In genomic region chr6:31722173-31722572, GRCh38 we compare ENCODE assay signal across 16 cellular contexts. TPM values are rescaled to one million over a fixed set of nuclear protein-coding genes. Genes with fewer than 3 reads are reported as not detected.
DNase-seq lines count a peak whose midpoint lies in the region; ATAC-seq and TF ChIP-seq lines count a peak whose summit lies in the region.
"Had no signal": no experiment of that assay in that cellular context is flagged by ENCODE, and none has a peak within 500 bp of the region (broad histone marks: within the 10 kb centered on the region; RNA-seq: fewer than 3 reads in every experiment).

No MANE protein-coding gene starts in this region.

- peaks cover 30% of the 10 kb centered on the region for H4K20me1 ChIP-seq in BLaER1
- peaks cover 0 to 4% (median 0%) of the 10 kb centered on the region in 11 experiments; a peak in 2 of 22 replicates for H4K20me1 ChIP-seq in BLaER1 treated with 17β-estradiol and CSF1 and Interleukin-3, amounts not matched to agents 10 nM and 100 nM

- no peak for ATAC-seq in GM21786 (IDR thresholded peaks at IDR 0.05; ENCODE audit: unreplicated experiment)
- ATAC-seq in HG03139 (IDR thresholded peaks at IDR 0.05; ENCODE audit: unreplicated experiment) = no peak
- no peak for ATAC-seq in GM18861 (IDR thresholded peaks at IDR 0.05; ENCODE audit: unreplicated experiment)
- ATAC-seq: A549 had no signal

- no peak overlapping the region for H3K4me3 ChIP-seq in BLaER1
- H3K4me3 ChIP-seq in BLaER1 treated with 17β-estradiol and CSF1 and Interleukin-3, amounts not matched to agents 10 nM and 100 nM = no peak overlapping the region
- H3K4me3 ChIP-seq in esophagus squamous epithelium = no peak overlapping the region
- H3K4me3 ChIP-seq: A549 had no signal

- no peak for TF ChIP-seq POLR2A in esophagus squamous epithelium (IDR thresholded peaks at IDR 0.05)

- peaks cover 8% of the 10 kb centered on the region for H3K4me1 Mint-ChIP-seq in neural crest cell

- peaks cover 3% of the 10 kb centered on the region for H3K27me3 Mint-ChIP-seq in neural crest cell (ENCODE audit: low read depth)
- H3K27me3 Mint-ChIP-seq: CD4-positive, CD25-positive, alpha-beta regulatory T cell had no signal

- H3K4me3 Mint-ChIP-seq in neural crest cell = peak overlapping the region; percentile 59
- H3K4me3 Mint-ChIP-seq: CD4-positive, CD25-positive, alpha-beta regulatory T cell; HFFc6 had no signal

- no peak for TF ChIP-seq CTCF in esophagus squamous epithelium (IDR thresholded peaks at IDR 0.05)
- no peak for TF ChIP-seq CTCF in neural crest cell (conservative IDR thresholded peaks at IDR 0.05)

- no peak overlapping the region for H3K9ac ChIP-seq in BLaER1
- H3K9ac ChIP-seq in BLaER1 treated with 17β-estradiol and CSF1 and Interleukin-3, amounts not matched to agents 10 nM and 100 nM = no peak overlapping the region; a peak in 2 of 22 replicates

- H3K36me3 Mint-ChIP-seq in neural crest cell (ENCODE audit: low read depth) = peaks cover 22% of the 10 kb centered on the region

- H3K4me1 ChIP-seq in BLaER1 (peaks cover 60% of the 10 kb centered on the region), esophagus squamous epithelium (peaks cover 10 to 74% (median 22%) of the 10 kb centered on the region in 3 donors)
- H3K4me1 ChIP-seq in BLaER1 treated with 17β-estradiol and CSF1 and Interleukin-3, amounts not matched to agents 10 nM and 100 nM = peaks cover 41 to 65% (median 57%) of the 10 kb centered on the region in 10 experiments
- H3K4me1 ChIP-seq: A549 had no signal

- WGBS in esophagus squamous epithelium, 2 donors = 78 to 89% methylated on average over 1 to 2 of the region's 3 CpGs

- H3K36me3 ChIP-seq in BLaER1 (peaks cover 26% of the 10 kb centered on the region), esophagus squamous epithelium (peaks cover 0 to 12% (median 0%) of the 10 kb centered on the region in 3 donors)
- H3K36me3 ChIP-seq in BLaER1 treated with 17β-estradiol and CSF1 and Interleukin-3, amounts not matched to agents 10 nM and 100 nM = peaks cover 0 to 28% (median 17%) of the 10 kb centered on the region in 11 experiments; a peak in 16 of 22 replicates

- peak overlapping the region; percentile 99; the same call in 1 of the 2 replicates for H3K4me2 ChIP-seq in BLaER1
- peak overlapping the region in 9 of 11 experiments; percentile 26 to 99 (median 98); a peak in 16 of 22 replicates for H3K4me2 ChIP-seq in BLaER1 treated with 17β-estradiol and CSF1 and Interleukin-3, amounts not matched to agents 10 nM and 100 nM
- H3K4me2 ChIP-seq: A549 had no signal

- H3K27me3 ChIP-seq in BLaER1 = no peaks in the 10 kb centered on the region
- H3K27me3 ChIP-seq in BLaER1 treated with 17β-estradiol and CSF1 and Interleukin-3, amounts not matched to agents 10 nM and 100 nM = no peaks in the 10 kb centered on the region
- no peaks in the 10 kb centered on the region for H3K27me3 ChIP-seq in esophagus squamous epithelium

- no peaks in the 10 kb centered on the region for H3K9me3 Mint-ChIP-seq in neural crest cell
- H3K9me3 Mint-ChIP-seq: HFFc6 had no signal

- H3K27ac ChIP-seq in BLaER1 (no peak overlapping the region), esophagus squamous epithelium (peak overlapping the region in 3 of 4 donors; percentile 20 to 94 (median 62))
- peak overlapping the region in 3 of 11 experiments; percentile 42 to 75 (median 64); a peak in 5 of 22 replicates for H3K27ac ChIP-seq in BLaER1 treated with 17β-estradiol and CSF1 and Interleukin-3, amounts not matched to agents 10 nM and 100 nM
- H3K27ac ChIP-seq: A549 had no signal

- no peaks in the 10 kb centered on the region for H3K9me3 ChIP-seq in BLaER1
- no peaks in the 10 kb centered on the region for H3K9me3 ChIP-seq in BLaER1 treated with 17β-estradiol and CSF1 and Interleukin-3, amounts not matched to agents 10 nM and 100 nM (replicated peaks in 1 of 11)
- no peaks in the 10 kb centered on the region for H3K9me3 ChIP-seq in esophagus squamous epithelium
- H3K9me3 ChIP-seq: A549 had no signal

- DNase-seq in esophagus squamous epithelium (lab: John Stamatoyannopoulos, UW) (no peak), neural crest cell (ENCODE audit: low read depth, low spot score) (no peak), cerebellar cortex (ENCODE audit: low spot score) (no peak)
- DNase-seq: CD4-positive, CD25-positive, alpha-beta regulatory T cell; DMS53; GF-D8; HCEC 1CT; HFFc6; IMR-90 had no signal

- H3K27ac Mint-ChIP-seq in neural crest cell (ENCODE audit: unreplicated experiment) = no peak overlapping the region
- H3K27ac Mint-ChIP-seq: CD4-positive, CD25-positive, alpha-beta regulatory T cell; HFFc6 had no signal

- intact Hi-C loops in esophagus squamous epithelium (cut with DNase I) = no loop called here

RNA-seq across cellular contexts. Expression of gene LY6G6C, which starts 0.6 kb away (rescaled TPM):
- total RNA-seq in esophagus squamous epithelium = 10 to 100 TPM in 1 of 4 donors, 1 to 10 TPM in 2, under 1 TPM in 1; 0.53 to 14.6 (median 2.4) TPM
- total RNA-seq in neural crest cell = 1.2 TPM in 2 replicates
- total RNA-seq: CD4-positive, CD25-positive, alpha-beta regulatory T cell; H4; HFFc6; IMR-90 had no signal

RNA-seq across cellular contexts. Expression of gene MPIG6B, which starts 1.0 kb away (rescaled TPM):
- total RNA-seq in esophagus squamous epithelium (1 to 10 TPM in 1 of 4 donors, under 1 TPM in 3; 0.12 to 1.4 (median 0.73) TPM), neural crest cell (not detected in 2 replicates)
- total RNA-seq: H4, HFFc6, IMR-90 had no signal

RNA-seq across cellular contexts. Expression of gene DDAH2, which starts 6.9 kb away (rescaled TPM):
- total RNA-seq in esophagus squamous epithelium = 10 to 100 TPM; 16.4 to 59.3 (median 28.2) TPM
- 186 and 194 TPM in 2 replicates for total RNA-seq in neural crest cell

RNA-seq across cellular contexts. Expression of gene LY6G6D, which starts 7.0 kb away (rescaled TPM):
- total RNA-seq in esophagus squamous epithelium (not detected), neural crest cell (not detected in 2 replicates)
- total RNA-seq: CD4-positive, CD25-positive, alpha-beta regulatory T cell; H4; HFFc6; IMR-90 had no signal

RNA-seq across cellular contexts. Expression of gene CLIC1, which starts 14.2 kb away (rescaled TPM):
- total RNA-seq in esophagus squamous epithelium = 100 to 1,000 TPM; 289 to 440 (median 365) TPM
- 305 and 313 TPM in 2 replicates for total RNA-seq in neural crest cell
